ENCODE assay signal across 18 cellular contexts in the genomic region with DNA sequence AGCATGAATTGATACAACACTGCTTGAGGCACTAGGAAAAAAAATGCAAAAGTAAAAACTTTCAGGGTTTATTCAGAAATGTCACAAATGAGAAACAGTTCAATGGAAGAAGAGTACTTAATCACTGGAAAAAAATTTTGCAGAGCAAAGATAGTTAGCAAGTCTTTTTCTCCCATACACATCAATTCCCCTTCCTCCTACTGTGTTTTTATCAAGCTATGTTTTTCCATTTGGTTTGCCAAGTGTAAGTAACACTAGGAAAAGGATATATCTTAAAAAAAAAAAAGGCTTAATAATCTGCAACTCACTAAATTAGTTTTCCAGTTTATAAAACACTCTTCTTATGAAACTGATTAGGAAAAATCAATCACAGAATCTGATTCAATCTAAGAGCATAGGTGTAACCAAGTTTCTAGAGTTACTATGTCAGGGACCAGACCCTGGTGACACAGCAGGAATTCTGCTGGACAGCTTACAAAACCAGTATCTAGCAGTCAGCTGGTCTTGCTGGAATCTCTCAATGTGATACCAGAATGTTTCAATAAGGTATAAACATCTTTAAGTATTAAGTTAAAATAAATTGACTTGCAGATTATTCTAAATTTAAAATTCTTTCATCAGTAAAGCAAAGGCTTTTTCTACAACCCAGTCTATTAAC. TPM values are rescaled to one million over a fixed set of nuclear protein-coding genes. Genes with fewer than 3 reads are reported as not detected.
A peak's percentile ranks its signal among the peaks of the same experiment; 100 is the strongest.
DNase-seq lines count a peak whose midpoint lies in the region; ATAC-seq, FAIRE-seq and TF ChIP-seq lines count a peak whose summit lies in the region.
"Had no signal": no experiment of that assay in that cellular context is flagged by ENCODE, and none has a peak within 500 bp of the region (broad histone marks: within the 10 kb centered on the region; RNA-seq: fewer than 3 reads in every experiment).

No MANE protein-coding gene starts in this region.

- no peak overlapping the region for H3K4me2 ChIP-seq in astrocyte (ENCODE audit: low read length)

- no peaks in the 10 kb centered on the region for H3K27me3 Mint-ChIP-seq in activated T-cell treated with anti-CD3 and anti-CD28 coated beads, Interleukin-2, amount 50 U/mL, for 72 hours (ENCODE audit: low read depth)
- no peaks in the 10 kb centered on the region for H3K27me3 Mint-ChIP-seq in activated T-cell treated with anti-CD3 and anti-CD28 coated beads, Interleukin-2, amount 50 U/mL, for 4 hours (ENCODE audit: low read depth)
- no peaks in the 10 kb centered on the region for H3K27me3 Mint-ChIP-seq in astrocyte (ENCODE audit: low read depth, unreplicated experiment)
- H3K27me3 Mint-ChIP-seq: IgD-negative memory B cell had no signal

- H3K79me2 ChIP-seq in astrocyte (ENCODE audit: insufficient read depth, low read length): peaks cover 42% of the 10 kb centered on the region

- peaks cover 67% of the 10 kb centered on the region for H3K4me1 Mint-ChIP-seq in activated T-cell treated with anti-CD3 and anti-CD28 coated beads, Interleukin-2, amount 50 U/mL, for 72 hours (ENCODE audit: low read depth)
- H3K4me1 Mint-ChIP-seq in activated T-cell treated with anti-CD3 and anti-CD28 coated beads, Interleukin-2, amount 50 U/mL, for 4 hours (ENCODE audit: low read depth): peaks cover 51% of the 10 kb centered on the region
- peaks cover 13% of the 10 kb centered on the region for H3K4me1 Mint-ChIP-seq in astrocyte (ENCODE audit: low read depth, unreplicated experiment)

- TF ChIP-seq POLR2A in thyroid gland (IDR thresholded peaks at IDR 0.05): no peak

- H3K4me1 ChIP-seq in astrocyte (ENCODE audit: insufficient read depth, low read length): peaks cover 15% of the 10 kb centered on the region
- H3K4me1 ChIP-seq in right atrium auricular region: peaks cover 0 to 41% of the 10 kb centered on the region in 2 donors
- peaks cover 21 to 24% of the 10 kb centered on the region in 2 donors for H3K4me1 ChIP-seq in thyroid gland
- peaks cover 0 to 35% (median 10%) of the 10 kb centered on the region in 4 donors for H3K4me1 ChIP-seq in tibial artery

- no peaks in the 10 kb centered on the region for H4K20me1 ChIP-seq in astrocyte (ENCODE audit: insufficient read depth, low read length)

- H3K27me3 ChIP-seq in astrocyte (ENCODE audit: insufficient read depth, low read length): no peaks in the 10 kb centered on the region
- no peaks in the 10 kb centered on the region for H3K27me3 ChIP-seq in right atrium auricular region
- H3K27me3 ChIP-seq in thyroid gland: no peaks in the 10 kb centered on the region
- no peaks in the 10 kb centered on the region for H3K27me3 ChIP-seq in tibial artery

- H3K27ac ChIP-seq in astrocyte (ENCODE audit: low read depth, low read length): no peak overlapping the region
- H3K27ac ChIP-seq in right atrium auricular region: peak overlapping the region; percentile 58 to 61
- peak overlapping the region; percentile 26 to 31 (median 27) for H3K27ac ChIP-seq in thyroid gland
- no peak overlapping the region for H3K27ac ChIP-seq in tibial artery
- H3K27ac ChIP-seq: RWPE1 had no signal

- H3K36me3 ChIP-seq in astrocyte (ENCODE audit: insufficient read depth, low read length) (peaks cover 10% of the 10 kb centered on the region), right atrium auricular region (no peaks in the 10 kb centered on the region), thyroid gland (no peaks in the 10 kb centered on the region), tibial artery (peaks cover 0 to 6% (median 0%) of the 10 kb centered on the region in 3 donors)

- H3K27ac Mint-ChIP-seq in activated T-cell treated with anti-CD3 and anti-CD28 coated beads, Interleukin-2, amount 50 U/mL, for 72 hours: peak overlapping the region; percentile 85
- no peak overlapping the region for H3K27ac Mint-ChIP-seq in astrocyte (ENCODE audit: unreplicated experiment)
- H3K27ac Mint-ChIP-seq: IgD-negative memory B cell had no signal

- no peak for FAIRE-seq in astrocyte (lab: Jason Lieb, UNC)
- FAIRE-seq: bronchial epithelial cell, TTC549 had no signal

- ATAC-seq in activated T-cell treated with anti-CD3 and anti-CD28 coated beads, Interleukin-2, amount 50 U/mL, for 72 hours (replicated peaks in 1 of 2): no peak
- no peak for ATAC-seq in activated T-cell treated with anti-CD3 and anti-CD28 coated beads, Interleukin-2, amount 50 U/mL, for 4 hours
- ATAC-seq in HG03196 (IDR thresholded peaks at IDR 0.05; ENCODE audit: unreplicated experiment) (no peak), GM19328 (IDR thresholded peaks at IDR 0.05; ENCODE audit: unreplicated experiment) (no peak)

- H3K9me3 ChIP-seq in astrocyte (ENCODE audit: insufficient read depth, low read depth, low read length) (no peaks in the 10 kb centered on the region), right atrium auricular region (no peaks in the 10 kb centered on the region), thyroid gland (no peaks in the 10 kb centered on the region), tibial artery (no peaks in the 10 kb centered on the region)

- intact Hi-C loops in thyroid gland (cut with DNase I): no loop called here
- intact Hi-C loops in tibial artery (cut with DNase I; ENCODE audit: low total_unique reads): no loop called here

- TF ChIP-seq CTCF in astrocyte (IDR thresholded peaks at IDR 0.05; ENCODE audit: insufficient read depth, low read depth, low read length) (no peak), right atrium auricular region (IDR thresholded peaks at IDR 0.05) (no peak), thyroid gland (IDR thresholded peaks at IDR 0.05) (no peak), tibial artery (IDR thresholded peaks at IDR 0.05) (no peak)

- no peak for DNase-seq in activated T-cell treated with anti-CD3 and anti-CD28 coated beads, Interleukin-2, amount 50 U/mL, for 72 hours
- no peak for DNase-seq in activated T-cell treated with anti-CD3 and anti-CD28 coated beads, Interleukin-2, amount 50 U/mL, for 4 hours
- DNase-seq in astrocyte (ENCODE audit: low read depth) (peak; percentile 53), right atrium auricular region (ENCODE audit: low spot score) (no peak), thyroid gland (peak in 1 of 2 donors; percentile 21), tibial artery (no peak)
- DNase-seq: activated CD8-positive, alpha-beta memory T cell treated with anti-CD3 and anti-CD28 coated beads, Interleukin-2, amount 50 U/mL, for 48 hours; DND-41; HCEC 1CT; NCI-H1436; NCI-H526 had no signal

- H2AFZ ChIP-seq in astrocyte (ENCODE audit: low read depth, low read length): no peak overlapping the region

- H3K9me3 Mint-ChIP-seq in activated T-cell treated with anti-CD3 and anti-CD28 coated beads, Interleukin-2, amount 50 U/mL, for 72 hours: no peaks in the 10 kb centered on the region
- no peaks in the 10 kb centered on the region for H3K9me3 Mint-ChIP-seq in activated T-cell treated with anti-CD3 and anti-CD28 coated beads, Interleukin-2, amount 50 U/mL, for 4 hours
- H3K9me3 Mint-ChIP-seq in astrocyte (ENCODE audit: unreplicated experiment): no peaks in the 10 kb centered on the region
- H3K9me3 Mint-ChIP-seq: IgD-negative memory B cell, neural crest cell had no signal

- H3K4me3 ChIP-seq in astrocyte (ENCODE audit: insufficient read depth, low read depth, low read length) (no peak overlapping the region), right atrium auricular region (no peak overlapping the region), thyroid gland (replicated peaks in 1 of 3) (no peak overlapping the region), tibial artery (no peak overlapping the region)

- H3K36me3 Mint-ChIP-seq in activated T-cell treated with anti-CD3 and anti-CD28 coated beads, Interleukin-2, amount 50 U/mL, for 72 hours (ENCODE audit: insufficient read depth in 2 of 2): peaks cover 11 to 35% of the 10 kb centered on the region in 2 donors
- H3K36me3 Mint-ChIP-seq in activated T-cell treated with anti-CD3 and anti-CD28 coated beads, Interleukin-2, amount 50 U/mL, for 4 hours (ENCODE audit: insufficient read depth): peaks cover 33% of the 10 kb centered on the region
- H3K36me3 Mint-ChIP-seq in astrocyte (ENCODE audit: low read depth, unreplicated experiment): no peaks in the 10 kb centered on the region

- peak overlapping the region in 1 of 2 donors; percentile 58 for H3K4me3 Mint-ChIP-seq in activated T-cell treated with anti-CD3 and anti-CD28 coated beads, Interleukin-2, amount 50 U/mL, for 72 hours
- no peak overlapping the region for H3K4me3 Mint-ChIP-seq in activated T-cell treated with anti-CD3 and anti-CD28 coated beads, Interleukin-2, amount 50 U/mL, for 4 hours
- H3K4me3 Mint-ChIP-seq in astrocyte (ENCODE audit: unreplicated experiment): no peak overlapping the region
- H3K4me3 Mint-ChIP-seq: IgD-negative memory B cell, neural crest cell had no signal

- no peak overlapping the region for H3K9ac ChIP-seq in astrocyte (ENCODE audit: low read length)

RNA-seq across cellular contexts. Expression of gene RNF145, which starts 34.7 kb away (rescaled TPM):
- 100 to 1,000 TPM in 1 of 2 donors, 10 to 100 TPM in 1; 88.7 to 116 TPM for total RNA-seq in activated T-cell treated with anti-CD3 and anti-CD28 coated beads, Interleukin-2, amount 50 U/mL, for 72 hours
- 100 to 1,000 TPM in 2 of 3 donors, 10 to 100 TPM in 1; 95.7 to 109 (median 101) TPM for total RNA-seq in activated T-cell treated with anti-CD3 and anti-CD28 coated beads, Interleukin-2, amount 50 U/mL, for 4 hours
- total RNA-seq in astrocyte: 48.0 and 54.0 TPM in 2 replicates
- total RNA-seq in right atrium auricular region: 10 to 100 TPM; 18.1 to 29.9 TPM
- 10 to 100 TPM; 59.5 to 88.6 (median 75.6) TPM for total RNA-seq in thyroid gland

Comparison
In these comparisons a context has a peak if more than half of its experiments do, and no peak if none do; other contexts are left out.
1. H3K27ac ChIP-seq: peak in right atrium auricular region (2 of 2) and thyroid gland (3 of 3); none in astrocyte (single experiment) and tibial artery (0 of 2).